ENCODE assay signal across 1 cellular context in genomic region chr2:55014962-55015939, GRCh38.
A peak's percentile ranks its signal among the peaks of the same experiment; 100 is the strongest.
TF ChIP-seq lines count a peak whose summit lies in the region.

No MANE protein-coding gene starts in this region.

TF ChIP-seq in HepG2, 621 proteins besides CTCF, POLR2A, EP300 and RAD21 (continued from another document and continues in another):
- no peak for TF ChIP-seq ZBTB4 (CRISPR knock-in tag; IDR thresholded peaks at IDR 0.05; ENCODE audit: borderline replicate concordance)
- no peak for TF ChIP-seq ZNF318 (CRISPR knock-in tag; IDR thresholded peaks at IDR 0.05)
- no peak for TF ChIP-seq AGO2 (optimal IDR thresholded peaks at IDR 0.05; ENCODE audit: low read depth, low read length)
- TF ChIP-seq CREB1 (IDR thresholded peaks at IDR 0.05) = no peak
- peak; percentile 36; the same call in 1 of the 2 replicates for TF ChIP-seq CREB1 (CRISPR knock-in tag; IDR thresholded peaks at IDR 0.05)
- no peak for TF ChIP-seq ZNF704 (CRISPR knock-in tag; IDR thresholded peaks at IDR 0.05; ENCODE audit: borderline replicate concordance)
- no peak for TF ChIP-seq SNAI1 (CRISPR knock-in tag; IDR thresholded peaks at IDR 0.05; ENCODE audit: borderline replicate concordance)
- TF ChIP-seq ZNF264 (CRISPR knock-in tag; IDR thresholded peaks at IDR 0.05) = peak; percentile 15; the same call in 1 of the 2 replicates
- peak; percentile 78 for TF ChIP-seq CEBPG (CRISPR knock-in tag; IDR thresholded peaks at IDR 0.05)
- peak; percentile 74; the same call in 1 of the 2 replicates for TF ChIP-seq IRF2 (CRISPR knock-in tag; IDR thresholded peaks at IDR 0.05)
- TF ChIP-seq STAT5B (CRISPR knock-in tag; IDR thresholded peaks at IDR 0.05) = no peak
- no peak for TF ChIP-seq TBX3 (IDR thresholded peaks at IDR 0.05; ENCODE audit: borderline replicate concordance)
- no peak for TF ChIP-seq MZF1 (CRISPR knock-in tag; IDR thresholded peaks at IDR 0.05; ENCODE audit: borderline replicate concordance)
- no peak for TF ChIP-seq TBL1XR1 (IDR thresholded peaks at IDR 0.05; ENCODE audit: borderline replicate concordance, low read length, partially characterized antibody)
- TF ChIP-seq ZNF607 (CRISPR knock-in tag; IDR thresholded peaks at IDR 0.05; ENCODE audit: borderline replicate concordance) = no peak
- TF ChIP-seq ZNF703 (CRISPR knock-in tag; IDR thresholded peaks at IDR 0.05; ENCODE audit: borderline replicate concordance) = no peak
- no peak for TF ChIP-seq ZSCAN5A (CRISPR knock-in tag; IDR thresholded peaks at IDR 0.05; ENCODE audit: borderline replicate concordance)
- 0 out of 2 replicates have a peak, but pooled peaks have one; percentile 20 for TF ChIP-seq BHLHE40 (IDR thresholded peaks at IDR 0.05; ENCODE audit: low read length)
- peak; percentile 81 for TF ChIP-seq POGZ (CRISPR knock-in tag; IDR thresholded peaks at IDR 0.05)
- no peak for TF ChIP-seq ZNF615 (CRISPR knock-in tag; IDR thresholded peaks at IDR 0.05; ENCODE audit: borderline replicate concordance)
- TF ChIP-seq ZMAT5 (CRISPR knock-in tag; IDR thresholded peaks at IDR 0.05; ENCODE audit: borderline replicate concordance, low read depth) = no peak
- no peak for TF ChIP-seq ZBTB10 (CRISPR knock-in tag; IDR thresholded peaks at IDR 0.05; ENCODE audit: borderline replicate concordance)
- TF ChIP-seq ZSCAN9 (CRISPR knock-in tag; IDR thresholded peaks at IDR 0.05; ENCODE audit: borderline replicate concordance) = 0 out of 2 replicates have a peak, but pooled peaks have one; percentile 8
- no peak for TF ChIP-seq JUNB (CRISPR knock-in tag; IDR thresholded peaks at IDR 0.05; ENCODE audit: borderline replicate concordance)
- no peak for TF ChIP-seq PITX1 (CRISPR knock-in tag; IDR thresholded peaks at IDR 0.05)
- no peak for TF ChIP-seq MED8 (CRISPR knock-in tag; IDR thresholded peaks at IDR 0.05; ENCODE audit: insufficient replicate concordance)
- peak; percentile 67 for TF ChIP-seq SAP130 (CRISPR knock-in tag; IDR thresholded peaks at IDR 0.05; ENCODE audit: low read depth)
- TF ChIP-seq ZNF18 (CRISPR knock-in tag; IDR thresholded peaks at IDR 0.05; ENCODE audit: insufficient replicate concordance) = no peak
- TF ChIP-seq ZNF562 (CRISPR knock-in tag; IDR thresholded peaks at IDR 0.05; ENCODE audit: borderline replicate concordance) = no peak
- no peak for TF ChIP-seq AHR (CRISPR knock-in tag; IDR thresholded peaks at IDR 0.05)
- TF ChIP-seq ZNF710 (CRISPR knock-in tag; IDR thresholded peaks at IDR 0.05; ENCODE audit: borderline replicate concordance) = no peak
- TF ChIP-seq CHD2 (IDR thresholded peaks at IDR 0.05; ENCODE audit: low read depth, low read length) = no peak
- TF ChIP-seq REPIN1 (CRISPR knock-in tag; IDR thresholded peaks at IDR 0.05; ENCODE audit: borderline replicate concordance, low read depth) = no peak
- TF ChIP-seq GLMP (CRISPR knock-in tag; IDR thresholded peaks at IDR 0.05; ENCODE audit: borderline replicate concordance) = no peak
- peak; percentile 75 for TF ChIP-seq SMAD3 (CRISPR knock-in tag; IDR thresholded peaks at IDR 0.05)
- TF ChIP-seq ZNF124 (CRISPR knock-in tag; IDR thresholded peaks at IDR 0.05) = 0 out of 2 replicates have a peak, but pooled peaks have one; percentile 38
- no peak for TF ChIP-seq ZNF709 (CRISPR knock-in tag; IDR thresholded peaks at IDR 0.05)
